Comparison of ENCODE assay signal across 16 cellular contexts in the genomic region with DNA sequence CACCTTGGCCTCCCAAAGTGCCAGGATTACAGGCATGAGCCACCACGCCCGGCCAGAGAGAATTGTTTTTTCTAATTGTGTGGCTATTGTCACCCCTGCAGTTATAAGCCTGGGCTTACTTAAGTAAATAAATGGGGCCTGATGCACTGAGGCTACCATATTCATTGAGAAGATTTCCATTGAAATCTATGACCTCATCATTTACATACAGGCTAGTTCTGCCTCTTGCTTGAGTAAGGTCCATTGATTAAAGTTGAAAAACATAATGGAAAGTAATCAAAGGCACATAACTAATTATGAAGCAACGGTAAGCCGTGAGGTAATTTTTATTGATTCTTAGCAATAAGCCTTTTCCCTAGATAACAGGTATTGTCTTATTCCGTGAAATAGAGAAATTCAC.
A peak's percentile ranks its signal among the peaks of the same experiment; 100 is the strongest.
DNase-seq lines count a peak whose midpoint lies in the region; TF ChIP-seq lines count a peak whose summit lies in the region.
"Had no signal": no experiment of that assay in that cellular context is flagged by ENCODE, and none has a peak within 500 bp of the region (broad histone marks: within the 10 kb centered on the region; RNA-seq: fewer than 3 reads in every experiment).

No MANE protein-coding gene starts in this region.

- no peaks in the 10 kb centered on the region for H3K9me3 ChIP-seq in HEK293 (ENCODE audit: control insufficient read depth, insufficient read depth, low read depth, low read length)
- H3K9me3 ChIP-seq: A549, Caco-2 had no signal

- DNase-seq in DMS53 (lab: John Stamatoyannopoulos, UW): peak; percentile 5
- DNase-seq in DMS53 treated with DMSO at 0.1 percent for 48 hours (lab: John Stamatoyannopoulos, UW; ENCODE audit: unreplicated experiment): no peak
- DNase-seq in NCI-H748 (lab: John Stamatoyannopoulos, UW; ENCODE audit: unreplicated experiment): peak; percentile 5
- DNase-seq in NCI-H748 treated with DMSO at 0.1 percent for 48 hours (lab: John Stamatoyannopoulos, UW): no peak
- DNase-seq: AML-193; Caco-2; Calu3; CD4-positive, alpha-beta T cell; CD8-positive, alpha-beta T cell; DMS79 treated with DMSO at 0.1 percent for 48 hours; GF-D8 had no signal

- no peak overlapping the region for H3K4me3 ChIP-seq in HEK293 (ENCODE audit: low read depth, low read length)
- H3K4me3 ChIP-seq: A549; BLaER1 treated with 17β-estradiol and CSF1 and Interleukin-3, amounts not matched to agents 10 nM and 100 nM had no signal

- CTCF ChIA-PET in HEK293 (lab: Yijun Ruan, JAX): no interaction called here

- POLR2A ChIA-PET in HEK293 (lab: Yijun Ruan, JAX): no interaction called here

- no peaks in the 10 kb centered on the region for H3K4me1 ChIP-seq in HEK293 (ENCODE audit: control insufficient read depth, insufficient read depth, low read length)
- H3K4me1 ChIP-seq: A549, Caco-2 had no signal

- no peak overlapping the region for H3K27ac ChIP-seq in HEK293 (ENCODE audit: extremely low read depth, low read depth, low read length)
- H3K27ac ChIP-seq: 22Rv1; A549; BLaER1 treated with 17β-estradiol and CSF1 and Interleukin-3, amounts not matched to agents 10 nM and 100 nM; C4-2B had no signal

- no peaks in the 10 kb centered on the region for H3K36me3 ChIP-seq in HEK293 (ENCODE audit: control insufficient read depth in 2 of 2, insufficient read depth in 1 of 2, low read length in 2 of 2)
- H3K36me3 ChIP-seq: BLaER1 treated with 17β-estradiol and CSF1 and Interleukin-3, amounts not matched to agents 10 nM and 100 nM had no signal

- TF ChIP-seq CTCF in HEK293 (tag by site-specific recombination; IDR thresholded peaks at IDR 0.05): no peak

TF ChIP-seq in HEK293, 187 proteins besides CTCF, POLR2A, EP300 and RAD21:
- TF ChIP-seq ZNF311 (tag by site-specific recombination; IDR thresholded peaks at IDR 0.05; ENCODE audit: borderline replicate concordance): no peak
- TF ChIP-seq, protein P1, sequence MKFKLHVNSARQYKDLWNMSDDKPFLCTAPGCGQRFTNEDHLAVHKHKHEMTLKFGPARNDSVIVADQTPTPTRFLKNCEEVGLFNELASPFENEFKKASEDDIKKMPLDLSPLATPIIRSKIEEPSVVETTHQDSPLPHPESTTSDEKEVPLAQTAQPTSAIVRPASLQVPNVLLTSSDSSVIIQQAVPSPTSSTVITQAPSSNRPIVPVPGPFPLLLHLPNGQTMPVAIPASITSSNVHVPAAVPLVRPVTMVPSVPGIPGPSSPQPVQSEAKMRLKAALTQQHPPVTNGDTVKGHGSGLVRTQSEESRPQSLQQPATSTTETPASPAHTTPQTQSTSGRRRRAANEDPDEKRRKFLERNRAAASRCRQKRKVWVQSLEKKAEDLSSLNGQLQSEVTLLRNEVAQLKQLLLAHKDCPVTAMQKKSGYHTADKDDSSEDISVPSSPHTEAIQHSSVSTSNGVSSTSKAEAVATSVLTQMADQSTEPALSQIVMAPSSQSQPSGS (tag by site-specific recombination; IDR thresholded peaks at IDR 0.05; ENCODE audit: low read depth): peak; percentile 59; the same call in 1 of the 2 replicates

Comparison
In these comparisons a context has a peak if more than half of its experiments do, and no peak if none do; other contexts are left out.
1. DNase-seq: peak in DMS53 (single experiment) and NCI-H748 (single experiment); none in DMS53 treated with DMSO at 0.1 percent for 48 hours (single experiment) and NCI-H748 treated with DMSO at 0.1 percent for 48 hours (single experiment).